Comparison of ENCODE assay signal across 10 cellular contexts in the genomic region with DNA sequence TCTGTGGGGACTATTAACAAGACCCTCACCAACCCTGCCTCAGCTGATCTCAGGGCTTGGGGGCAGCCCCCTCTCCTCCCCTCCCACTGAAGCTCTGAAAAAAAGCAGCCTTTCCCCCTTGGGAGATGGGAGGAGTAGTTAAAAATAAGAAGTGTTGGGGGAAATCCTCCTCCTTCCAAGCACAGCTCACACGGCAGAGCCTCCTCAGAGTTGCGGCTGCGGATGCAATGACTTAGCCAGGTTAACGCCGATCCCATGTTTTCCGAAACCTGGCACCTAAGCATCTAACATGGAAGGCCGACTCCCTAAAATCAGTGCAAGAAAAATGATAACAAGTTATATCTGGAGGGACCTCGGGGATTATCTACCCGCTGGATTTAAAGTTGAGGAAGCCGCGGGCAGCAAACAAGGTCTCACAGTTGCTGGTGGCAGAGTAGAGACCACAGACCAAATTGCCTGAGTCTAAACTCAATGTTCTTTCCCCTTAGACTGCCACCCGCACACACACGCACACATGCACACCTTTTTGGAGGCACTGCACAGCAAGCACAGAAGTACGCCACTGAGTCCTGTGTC. TPM values are rescaled to one million over a fixed set of nuclear protein-coding genes. Genes with fewer than 3 reads are reported as not detected.
DNase-seq lines count a peak whose midpoint lies in the region; ATAC-seq, FAIRE-seq and TF ChIP-seq lines count a peak whose summit lies in the region.
"Had no signal": no experiment of that assay in that cellular context is flagged by ENCODE, and none has a peak within 500 bp of the region (broad histone marks: within the 10 kb centered on the region; RNA-seq: fewer than 3 reads in every experiment).

No MANE protein-coding gene starts in this region.

- H2BK5ac ChIP-seq in H1 (ENCODE audit: low read depth, low read length) = peak overlapping the region; percentile 71

- no peak overlapping the region for H3K4ac ChIP-seq in H1 (replicated peaks; ENCODE audit: insufficient read length, low read depth, low read length)

- 38% methylated on average over 14 of the region's 14 CpGs; no CpG with 5 or more reads in 1 of the 2 experiments for WGBS in H1 (ENCODE audit: extremely low coverage in 1 of 2, insufficient coverage in 1 of 2, insufficient read length in 1 of 2, insufficient replicate concordance in 2 of 2, low coverage in 1 of 2, low lambda C conversion rate in 2 of 2, missing lambda C conversion rate in 1 of 2), 2 experiments
- 37% methylated on average over 14 of the region's 14 CpGs for WGBS in urinary bladder

- TF ChIP-seq CTCF in H1 (IDR thresholded peaks at IDR 0.05; ENCODE audit: control extremely low read depth in 1 of 3, insufficient read depth in 1 of 3, low read depth in 1 of 3, low read length in 3 of 3) = no peak

- H3K36me3 ChIP-seq in H1 (ENCODE audit: control insufficient read depth in 2 of 4, insufficient read depth in 4 of 4, low read length in 3 of 4) (peaks cover 5 to 31% (median 10%) of the 10 kb centered on the region in 4 experiments; a peak in 7 of 8 replicates), urinary bladder (ENCODE audit: insufficient read depth) (no peaks in the 10 kb centered on the region)

- H2AFZ ChIP-seq in H1 (ENCODE audit: low read length) = no peak overlapping the region

- H2AK5ac ChIP-seq in H1 (ENCODE audit: low read depth, low read length) = peak overlapping the region; percentile 57; the same call in 1 of the 2 replicates

- TF ChIP-seq POLR2A in H1 (IDR thresholded peaks at IDR 0.05; ENCODE audit: control extremely low read depth in 1 of 2, low read depth in 2 of 2, low read length in 2 of 2) = peak in 1 of 2 experiments; percentile 39; a peak in 2 of 3 replicates

- peak overlapping the region; percentile 84 for H2BK15ac ChIP-seq in H1 (ENCODE audit: low read length)

- H2BK12ac ChIP-seq in H1 (ENCODE audit: low read depth, low read length) = peak overlapping the region; percentile 95

- H3K9me3 ChIP-seq in H1 (ENCODE audit: insufficient read depth in 2 of 2, low read depth in 1 of 2, low read length in 1 of 2) = no peaks in the 10 kb centered on the region

- no peak overlapping the region for H2BK120ac ChIP-seq in H1 (replicated peaks; ENCODE audit: low read depth, low read length)

- peak overlapping the region; percentile 92 to 98 (median 96) for H3K4me3 ChIP-seq in H1 (ENCODE audit: extremely low read depth in 1 of 4, insufficient read depth in 2 of 4, low read depth in 3 of 4, low read length in 4 of 4)
- peak overlapping the region; percentile 66 for H3K4me3 ChIP-seq in urinary bladder (ENCODE audit: low read depth, low read length)

- H3K27ac ChIP-seq in H1 (ENCODE audit: low read depth, low read length) (no peak overlapping the region), urinary bladder (ENCODE audit: low read depth) (peak overlapping the region; percentile 81), substantia nigra (ENCODE audit: low read depth, low read length, poor library complexity, severe bottlenecking) (no peak overlapping the region)

- peak overlapping the region; percentile 40; the same call in 1 of the 2 replicates for H2BK20ac ChIP-seq in H1 (ENCODE audit: low read length)

- peaks cover 3 to 6% of the 10 kb centered on the region in 2 experiments for H4K20me1 ChIP-seq in H1 (replicated peaks in 1 of 2; ENCODE audit: control insufficient read depth in 1 of 2, insufficient read depth in 2 of 2, low read length in 2 of 2)

- H4K8ac ChIP-seq in H1 (ENCODE audit: extremely low read depth, insufficient read depth, low read length) = peak overlapping the region; percentile 66; the same call in 1 of the 2 replicates

- H3K4me2 ChIP-seq in H1 (ENCODE audit: insufficient read depth in 1 of 2, low read depth in 2 of 2, low read length in 2 of 2) = peak overlapping the region; percentile 87 to 88

- no peak for TF ChIP-seq RAD21 in H1 (IDR thresholded peaks at IDR 0.05 in 1 of 2, conservative IDR thresholded peaks at IDR 0.05 in 1 of 2; ENCODE audit: low read depth in 2 of 2, low read length in 2 of 2)

- H3K9ac ChIP-seq in H1 (replicated peaks in 1 of 4; ENCODE audit: extremely low read depth in 1 of 4, low read depth in 3 of 4, low read length in 3 of 4) = peak overlapping the region; percentile 14 to 72 (median 58); a peak in 6 of 7 replicates

- no peak overlapping the region for H3K14ac ChIP-seq in H1 (ENCODE audit: insufficient read length)

- peaks cover 0 to 3% (median 0%) of the 10 kb centered on the region in 4 experiments; a peak in 2 of 7 replicates for H3K27me3 ChIP-seq in H1 (replicated peaks in 1 of 4; ENCODE audit: control insufficient read depth in 3 of 4, extremely low read depth in 1 of 4, insufficient read depth in 3 of 4, low read length in 3 of 4)

- peaks cover 7 to 36% (median 21%) of the 10 kb centered on the region in 4 experiments for H3K4me1 ChIP-seq in H1 (replicated peaks in 1 of 4; ENCODE audit: control insufficient read depth in 3 of 4, insufficient read depth in 4 of 4, low read length in 3 of 4)
- no peaks in the 10 kb centered on the region for H3K4me1 ChIP-seq in urinary bladder (ENCODE audit: insufficient read depth)

- intact Hi-C loops in Right ventricle myocardium superior (cut with DNase I) (loop anchor here (5.0 kb wide), 3 partner anchors 84 to 259 kb away; no protein-coding TSS in a partner anchor), Right ventricle myocardium inferior (cut with DNase I) (loop anchor here (2.0 to 5.0 kb wide), 3 partner anchors 41 to 99 kb away; no protein-coding TSS in a partner anchor)

- H3K79me2 ChIP-seq in H1 (ENCODE audit: control insufficient read depth in 1 of 2, insufficient read depth in 2 of 2, low read length in 2 of 2) = peaks cover 0 to 24% of the 10 kb centered on the region in 2 experiments; a peak in 2 of 4 replicates

- no peak for DNase-seq in Right ventricle myocardium superior
- DNase-seq in Right ventricle myocardium inferior (ENCODE audit: missing footprints) = no peak
- DNase-seq in H1 (ENCODE audit: low read depth in 1 of 2, low spot score in 2 of 2) = no peak
- peak; percentile 1 for DNase-seq in myocyte (ENCODE audit: low read depth)
- DNase-seq in substantia nigra (lab: John Stamatoyannopoulos, UW) = no peak
- DNase-seq: activated gamma-delta T cell; CD4-positive, CD25-positive, alpha-beta regulatory T cell had no signal

- CTCF ChIA-PET in H1 (lab: Charles Lee; ENCODE audit: partially characterized antibody) = interaction anchor here (0.6 to 3.6 kb wide), 7 partner anchors 15 to 293 kb away, joined by 3 to 16 read pairs (median 5); no protein-coding TSS in a partner anchor

- H3K79me1 ChIP-seq in H1 (ENCODE audit: low read depth, low read length) = no peaks in the 10 kb centered on the region

- H3K18ac ChIP-seq in H1 (ENCODE audit: extremely low read depth, low read length) = peak overlapping the region; percentile 73

- TF ChIP-seq EP300 in H1 (IDR thresholded peaks at IDR 0.05; ENCODE audit: borderline replicate concordance in 1 of 2, low read depth in 2 of 2, low read length in 2 of 2) = no peak

- peak; percentile 5 for ATAC-seq in Right ventricle myocardium superior (ENCODE audit: poor library complexity)
- no peak for ATAC-seq in Right ventricle myocardium inferior
- ATAC-seq in HG02840 (IDR thresholded peaks at IDR 0.05; ENCODE audit: low FRiP score, unreplicated experiment) = no peak
- no peak for ATAC-seq in GM19467 (IDR thresholded peaks at IDR 0.05; ENCODE audit: unreplicated experiment)

- peaks cover 13% of the 10 kb centered on the region; the same call in 1 of the 2 replicates for H3K23me2 ChIP-seq in H1 (ENCODE audit: low read depth, low read length)

- POLR2A ChIA-PET in H1 (lab: Charles Lee; ENCODE audit: partially characterized antibody) = interaction anchor here (1.0 to 30.9 kb wide), 18 partner anchors 8 to 263 kb away, joined by 3 to 635 read pairs (median 6); no protein-coding TSS in a partner anchor

- no peak for FAIRE-seq in H1 (lab: Jason Lieb, UNC)

- H4K91ac ChIP-seq in H1 (replicated peaks; ENCODE audit: insufficient read length, low read length) = peak overlapping the region; percentile 4

- H4K5ac ChIP-seq in H1 (ENCODE audit: insufficient read length, low read depth, low read length) = no peak overlapping the region

- H3K23ac ChIP-seq in H1 (ENCODE audit: insufficient read length) = no peak overlapping the region

- no peak overlapping the region for H3K56ac ChIP-seq in H1 (replicated peaks; ENCODE audit: insufficient read length, low read depth, low read length)

TF ChIP-seq in H1, 55 proteins besides CTCF, POLR2A, EP300 and RAD21:
- TF ChIP-seq PHF8 (conservative IDR thresholded peaks at IDR 0.05; ENCODE audit: low read depth, low read length) (no peak), HDAC6 (IDR thresholded peaks at IDR 0.05; ENCODE audit: low read depth, low read length) (no peak), TAF7 (optimal IDR thresholded peaks at IDR 0.05; ENCODE audit: borderline replicate concordance, low read depth, low read length) (no peak), POLR2AphosphoS5 (IDR thresholded peaks at IDR 0.05; ENCODE audit: low read depth, low read length) (0 out of 2 replicates have a peak, but pooled peaks have one; percentile 15), SIN3A (conservative IDR thresholded peaks at IDR 0.05 in 1 of 2, IDR thresholded peaks at IDR 0.05 in 1 of 2; ENCODE audit: low read depth in 1 of 2, low read length in 2 of 2) (peak in 1 of 2 experiments; percentile 28; a peak in 1 of 4 replicates)
TF ChIP-seq in H1: peak in this region for 2.

RNA-seq across cellular contexts. Expression of gene TPM1, which starts 1.1 kb away (rescaled TPM):
- total RNA-seq in Right ventricle myocardium superior (12,703 TPM), Right ventricle myocardium inferior (13,805 TPM), myocyte (4,103 and 4,525 TPM in 2 replicates), urinary bladder (1,685 TPM)
- 571 and 579 TPM in 2 replicates for total RNA-seq in H1 (2021; fragmentation: NEBNext Ultra II Directional; extraction: Animal tissue kit (Norgen Biotek cat#: 25700))
- polyA plus RNA-seq in H1 (2011; rRNA removed) (246 and 258 TPM in 2 replicates), urinary bladder (3,649 TPM)
- 481 TPM for polyA plus RNA-seq in H1 (2011; cell fraction: cytosol; rRNA removed)
- polyA plus RNA-seq in H1 (2011; cell fraction: nucleus; rRNA removed) = 537 TPM
- 409 to 588 TPM (median 457 TPM) in 4 replicates for polyA plus RNA-seq in H1 (2012, experiment 1 of 2)
- polyA plus RNA-seq in H1 (2012, experiment 2 of 2) = 113 TPM
- 292 TPM for polyA plus RNA-seq in H1 (2013, experiment 1 of 2)
- 291 TPM for polyA plus RNA-seq in H1 (2013, experiment 2 of 2)
- polyA minus RNA-seq in H1 (2011; rRNA and poly(A)+ RNA removed) = 221 and 265 TPM in 2 replicates
- polyA minus RNA-seq in H1 (2011; cell fraction: cytosol; rRNA and poly(A)+ RNA removed) = 225 TPM
- 741 TPM for polyA minus RNA-seq in H1 (2011; cell fraction: nucleus; rRNA and poly(A)+ RNA removed)
- polyA plus RNA-seq in myocyte (2012) = 3,640 TPM
